ENCODE assay signal across 25 cellular contexts in the genomic region with DNA sequence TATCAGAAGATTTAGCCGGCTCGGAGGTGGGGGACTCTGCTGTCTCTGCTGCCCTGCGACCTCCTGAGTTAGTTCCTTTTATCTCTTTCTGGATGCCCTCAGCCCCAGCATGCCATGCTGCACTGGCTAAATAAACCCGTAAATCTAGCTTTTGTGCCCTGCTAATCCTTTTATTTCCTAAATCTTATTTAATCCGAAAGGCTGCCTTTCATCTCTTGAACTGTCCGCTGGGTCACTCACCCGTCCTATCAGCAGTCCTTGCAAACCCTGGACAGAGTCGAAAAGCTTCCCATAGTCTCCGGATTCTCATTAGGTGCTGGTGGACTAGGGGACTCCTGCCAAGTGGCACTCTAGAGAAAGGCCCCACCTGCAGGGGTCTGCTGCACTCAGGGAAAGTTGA.
"Had no signal": no experiment of that assay in that cellular context is flagged by ENCODE, and none has a peak within 500 bp of the region (broad histone marks: within the 10 kb centered on the region; RNA-seq: fewer than 3 reads in every experiment).

No MANE protein-coding gene starts in this region.

- H3K4me1 ChIP-seq: left lung, right atrium auricular region, stomach, testis, thyroid gland, transverse colon had no signal

- H3K36me3 ChIP-seq: left lung, lower lobe of right lung, ovary, right atrium auricular region, stomach, thyroid gland, transverse colon, upper lobe of left lung, vagina had no signal

- H3K27ac ChIP-seq: left lung, lower lobe of right lung, ovary, right atrium auricular region, stomach, testis, thyroid gland, transverse colon, upper lobe of left lung, vagina had no signal

- ATAC-seq: left colon; left lung; lower lobe of right lung; naive thymus-derived CD8-positive, alpha-beta T cell; sciatic nerve; stimulated activated naive B cell treated with anti-CD40 and anti-IgM and Interleukin-4, amounts not matched to agents 10 μg/mL and 1 μg/mL and 100 μg/mL, for 72 hours; stimulated activated naive CD8-positive, alpha-beta T cell treated with anti-CD3 and anti-CD28 coated beads, Interleukin-15, Interleukin-2, amounts not matched to agents 100 U/mL and 50 U/mL, for 24 hours had no signal

- H3K4me3 ChIP-seq: left lung, lower lobe of right lung, ovary, right atrium auricular region, skin epidermis, stomach, testis, thyroid gland, transverse colon, upper lobe of left lung, vagina had no signal

- H3K9me3 ChIP-seq: left lung, lower lobe of right lung, ovary, right atrium auricular region, stomach, testis, thyroid gland, transverse colon, upper lobe of left lung, vagina had no signal

- DNase-seq: hypothalamus; immature natural killer cell; kidney; left colon; left lung; lower lobe of right lung; mammary epithelial cell; mesenchymal stem cell; naive thymus-derived CD8-positive, alpha-beta T cell; ovary; stimulated activated CD4-positive, alpha-beta T cell treated with anti-CD3 and anti-CD28 coated beads, Interleukin-12 subunit alpha, Interleukin-12 subunit beta, amount 100 ng/mL, for 4 hours; stimulated activated CD4-positive, alpha-beta T cell treated with anti-CD3 and anti-CD28 coated beads, Interleukin-15, amount 100 ng/mL, for 24 hours; stimulated activated CD4-positive, alpha-beta T cell treated with anti-CD3 and anti-CD28 coated beads, Interleukin-2, amount 100 ng/mL, for 24 hours; stimulated activated CD4-positive, alpha-beta T cell treated with anti-CD3 and anti-CD28 coated beads, Interleukin-4, amount 100 ng/mL, for 1 hour; stimulated activated naive B cell treated with anti-CD40 and anti-IgM and Interleukin-4, amounts not matched to agents 10 μg/mL and 1 μg/mL and 100 μg/mL, for 72 hours; stimulated activated naive CD8-positive, alpha-beta T cell treated with anti-CD3 and anti-CD28 coated beads, Interleukin-15, Interleukin-2, amounts not matched to agents 100 U/mL and 50 U/mL, for 24 hours; stomach; testis; thyroid gland; transverse colon; upper lobe of left lung had no signal

- H3K27me3 ChIP-seq: left lung, ovary, right atrium auricular region, stomach, testis, thyroid gland, transverse colon, upper lobe of left lung, vagina had no signal
